26 cellular contexts compared by ENCODE assay signal in the genomic region with DNA sequence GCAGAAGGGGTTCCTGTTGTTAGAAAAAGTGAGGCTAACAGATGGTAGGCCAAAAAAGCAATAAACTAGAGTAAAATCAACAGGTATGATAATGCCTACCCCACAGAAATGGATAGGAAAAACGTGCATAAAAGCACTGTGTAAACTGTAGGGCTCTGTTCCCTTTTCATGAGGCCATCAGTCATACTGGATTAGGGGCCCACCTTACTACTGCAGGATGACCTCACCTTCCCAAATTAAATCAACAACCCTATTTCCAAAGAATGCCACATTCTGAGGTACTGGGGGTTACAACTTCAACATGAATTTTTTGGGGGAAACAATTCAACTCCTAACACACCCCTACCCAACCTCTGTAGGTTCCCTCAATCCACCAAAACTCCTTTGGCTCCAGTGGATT.
"Had no signal": no experiment of that assay in that cellular context is flagged by ENCODE, and none has a peak within 500 bp of the region (broad histone marks: within the 10 kb centered on the region; RNA-seq: fewer than 3 reads in every experiment).

No MANE protein-coding gene starts in this region.

- DNase-seq: activated CD4-positive, alpha-beta memory T cell treated with anti-CD3 and anti-CD28 coated beads, Interleukin-2, amount 10 ng/mL, durations not matched to agents 7 days and 5 days; activated CD4-positive, alpha-beta T cell treated with anti-CD3 and anti-CD28 coated beads for 1 hour; activated CD4-positive, alpha-beta T cell treated with anti-CD3 and anti-CD28 coated beads for 4 hours; activated CD4-positive, alpha-beta T cell treated with anti-CD3 and anti-CD28 coated beads, Interleukin-2, amount 10 ng/mL, durations not matched to agents 7 days and 5 days; activated CD4-positive, alpha-beta T cell treated with anti-CD3 and anti-CD28 coated beads, Interleukin-2, amount 50 U/mL, for 4 hours; activated CD8-positive, alpha-beta memory T cell treated with anti-CD3 and anti-CD28 coated beads, Interleukin-2, amount 50 U/mL, for 48 hours; activated naive CD4-positive, alpha-beta T cell treated with anti-CD3 and anti-CD28 coated beads, Interleukin-2, amount 10 ng/mL, durations not matched to agents 7 days and 5 days; activated T-cell treated with anti-CD3 and anti-CD28 coated beads for 4 hours; activated T-cell treated with anti-CD3 and anti-CD28 coated beads, Interleukin-2, amount 50 U/mL, for 24 hours; activated T-cell treated with anti-CD3 and anti-CD28 coated beads, Interleukin-2, amount 50 U/mL, for 72 hours; amniotic stem cell; anterior cingulate cortex; brain microvascular endothelial cell; dorsolateral prefrontal cortex; effector memory CD4-positive, alpha-beta T cell; esophagus squamous epithelium; foreskin melanocyte; head of caudate nucleus; T-helper 1 cell; T-helper 2 cell had no signal

- ATAC-seq: activated T-cell treated with anti-CD3 and anti-CD28 coated beads, Interleukin-2, amount 50 U/mL, for 72 hours; WTC11 had no signal

- H3K27me3 Mint-ChIP-seq: activated CD4-positive, alpha-beta memory T cell treated with anti-CD3 and anti-CD28 coated beads, Interleukin-2, amount 10 ng/mL, durations not matched to agents 7 days and 5 days; activated CD4-positive, alpha-beta T cell treated with anti-CD3 and anti-CD28 coated beads, Interleukin-2, amount 10 ng/mL, durations not matched to agents 7 days and 5 days; activated naive CD4-positive, alpha-beta T cell treated with anti-CD3 and anti-CD28 coated beads, Interleukin-2, amount 10 ng/mL, durations not matched to agents 7 days and 5 days; activated naive CD8-positive, alpha-beta T cell; activated T-cell treated with anti-CD3 and anti-CD28 coated beads, Interleukin-2, amount 50 U/mL, for 24 hours; central memory CD8-positive, alpha-beta T cell had no signal

- H3K4me3 Mint-ChIP-seq: activated CD4-positive, alpha-beta memory T cell treated with anti-CD3 and anti-CD28 coated beads, Interleukin-2, amount 10 ng/mL, durations not matched to agents 7 days and 5 days; activated CD4-positive, alpha-beta T cell treated with anti-CD3 and anti-CD28 coated beads, Interleukin-2, amount 10 ng/mL, durations not matched to agents 7 days and 5 days; activated naive CD4-positive, alpha-beta T cell treated with anti-CD3 and anti-CD28 coated beads, Interleukin-2, amount 10 ng/mL, durations not matched to agents 7 days and 5 days; activated naive CD8-positive, alpha-beta T cell; activated T-cell treated with anti-CD3 and anti-CD28 coated beads, Interleukin-2, amount 50 U/mL, for 24 hours; activated T-cell treated with anti-CD3 and anti-CD28 coated beads, Interleukin-2, amount 50 U/mL, for 72 hours; central memory CD8-positive, alpha-beta T cell; dendritic cell treated with granulocyte-macrophage colony-stimulating factor and Interleukin-4, amounts not matched to agents 40 ng/mL and 50 ng/mL, for 4 days; WTC11 had no signal

- H3K9me3 Mint-ChIP-seq: activated CD4-positive, alpha-beta memory T cell treated with anti-CD3 and anti-CD28 coated beads, Interleukin-2, amount 10 ng/mL, durations not matched to agents 7 days and 5 days; activated CD4-positive, alpha-beta T cell treated with anti-CD3 and anti-CD28 coated beads, Interleukin-2, amount 10 ng/mL, durations not matched to agents 7 days and 5 days; activated naive CD4-positive, alpha-beta T cell treated with anti-CD3 and anti-CD28 coated beads, Interleukin-2, amount 10 ng/mL, durations not matched to agents 7 days and 5 days; activated T-cell treated with anti-CD3 and anti-CD28 coated beads, Interleukin-2, amount 50 U/mL, for 24 hours; activated T-cell treated with anti-CD3 and anti-CD28 coated beads, Interleukin-2, amount 50 U/mL, for 72 hours; central memory CD8-positive, alpha-beta T cell; dendritic cell treated with granulocyte-macrophage colony-stimulating factor and Interleukin-4, amounts not matched to agents 40 ng/mL and 50 ng/mL, for 4 days; WTC11 had no signal

- H3K4me1 Mint-ChIP-seq: WTC11 had no signal

- H3K27ac ChIP-seq: brain microvascular endothelial cell, coronary artery, esophagus squamous epithelium, VCaP had no signal

- H3K27ac Mint-ChIP-seq: activated CD4-positive, alpha-beta memory T cell treated with anti-CD3 and anti-CD28 coated beads, Interleukin-2, amount 10 ng/mL, durations not matched to agents 7 days and 5 days; activated naive CD4-positive, alpha-beta T cell treated with anti-CD3 and anti-CD28 coated beads, Interleukin-2, amount 10 ng/mL, durations not matched to agents 7 days and 5 days; activated naive CD8-positive, alpha-beta T cell; activated T-cell treated with anti-CD3 and anti-CD28 coated beads, Interleukin-2, amount 50 U/mL, for 72 hours; dendritic cell treated with granulocyte-macrophage colony-stimulating factor and Interleukin-4, amounts not matched to agents 40 ng/mL and 50 ng/mL, for 4 days; WTC11 had no signal

- H3K4me3 ChIP-seq: coronary artery, dorsolateral prefrontal cortex, esophagus squamous epithelium had no signal

- H3K9me3 ChIP-seq: esophagus squamous epithelium had no signal
